In the genomic region with DNA sequence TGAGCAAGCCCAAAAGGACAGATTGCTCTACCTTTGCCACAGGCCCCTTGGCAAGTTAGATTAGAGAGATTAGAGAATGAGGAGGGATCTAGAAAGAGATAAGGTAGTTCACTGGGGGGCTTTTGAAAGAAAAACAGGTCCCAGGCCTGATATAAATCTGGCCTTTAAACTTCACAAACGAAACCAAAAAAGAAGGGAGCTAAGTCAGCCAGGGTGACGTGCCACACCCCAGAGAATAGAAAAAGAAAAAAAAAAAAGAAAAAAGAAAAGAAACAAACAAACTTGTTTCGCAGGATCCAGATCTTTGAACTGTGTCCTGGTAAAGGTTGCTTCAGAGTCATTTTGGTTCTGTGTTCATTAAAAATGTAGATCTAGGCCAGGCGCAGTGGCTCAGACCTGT, we compare ENCODE assay signal across 11 cellular contexts. TPM values are rescaled to one million over a fixed set of nuclear protein-coding genes. Genes with fewer than 3 reads are reported as not detected.
DNase-seq lines count a peak whose midpoint lies in the region; TF ChIP-seq lines count a peak whose summit lies in the region.
"Had no signal": no experiment of that assay in that cellular context is flagged by ENCODE, and none has a peak within 500 bp of the region (broad histone marks: within the 10 kb centered on the region; RNA-seq: fewer than 3 reads in every experiment).

No MANE protein-coding gene starts in this region.

- intact Hi-C loops in Caco-2 (cut with micrococcal nuclease; ENCODE audit: unreplicated experiment) = no loop called here

- no peak overlapping the region for H3K4me3 Mint-ChIP-seq in Caco-2 (ENCODE audit: unreplicated experiment)

- H3K27me3 ChIP-seq in Caco-2 (replicated peaks; ENCODE audit: control insufficient read depth, insufficient read depth, low read length) = no peaks in the 10 kb centered on the region
- no peaks in the 10 kb centered on the region for H3K27me3 ChIP-seq in Peyer's patch
- H3K27me3 ChIP-seq in esophagus (ENCODE audit: control insufficient read depth in 1 of 2, insufficient read depth in 2 of 2, low read length in 2 of 2) = no peaks in the 10 kb centered on the region
- no peaks in the 10 kb centered on the region for H3K27me3 ChIP-seq in rectal smooth muscle tissue (ENCODE audit: control insufficient read depth, insufficient read depth, low read length)

- H3K27ac ChIP-seq in Peyer's patch = peak overlapping the region; percentile 71 to 98 (median 88)
- peak overlapping the region; percentile 87 to 90 for H3K27ac ChIP-seq in esophagus (ENCODE audit: low read depth in 2 of 2, low read length in 1 of 2)
- no peak overlapping the region for H3K27ac ChIP-seq in rectal smooth muscle tissue (ENCODE audit: low read depth, low read length)

- H3K27ac Mint-ChIP-seq in Caco-2 (ENCODE audit: unreplicated experiment) = peak overlapping the region; percentile 7

- CTCF ChIA-PET in Caco-2 (lab: Charles Lee) = no interaction called here

- BruUV-seq in Caco-2 (replicated peaks; lab: Mats Ljungman, UMichigan) = no TSS peak

- H3K4me3 ChIP-seq in Caco-2 (ENCODE audit: low read depth, low read length) (no peak overlapping the region), Peyer's patch (peak overlapping the region in 3 of 4 donors; percentile 0 to 30 (median 2)), esophagus (ENCODE audit: low read depth in 1 of 2, low read length in 2 of 2) (peak overlapping the region in 1 of 2 donors; percentile 27), rectal smooth muscle tissue (ENCODE audit: low read length) (peak overlapping the region; percentile 44)

- no peaks in the 10 kb centered on the region for H3K9me3 ChIP-seq in Caco-2
- no peaks in the 10 kb centered on the region for H3K9me3 ChIP-seq in Peyer's patch
- no peaks in the 10 kb centered on the region for H3K9me3 ChIP-seq in esophagus (ENCODE audit: control insufficient read depth in 2 of 2, insufficient read depth in 1 of 2, low read depth in 1 of 2, low read length in 1 of 2)

- in situ Hi-C loops in G401 (cut with HindIII; ENCODE audit: low sequenced_read_pairs) = no loop called here

- DNase-seq in Caco-2 (no peak), Peyer's patch (no peak), AML-193 (lab: John Stamatoyannopoulos, UW) (no peak), KG1 (lab: John Stamatoyannopoulos, UW) (no peak), NCI-H226 (no peak), G401 (ENCODE audit: low spot score) (no peak)
- DNase-seq: GF-D8, NCI-H2171 treated with DMSO at 0.1 percent for 48 hours had no signal

- 0 out of 2 replicates have a peak, but pooled peaks cover 7% of the 10 kb centered on the region for H3K4me1 ChIP-seq in Caco-2
- peaks cover 0 to 42% (median 10%) of the 10 kb centered on the region in 4 donors for H3K4me1 ChIP-seq in Peyer's patch
- H3K4me1 ChIP-seq in esophagus (ENCODE audit: control insufficient read depth in 2 of 2, insufficient read depth in 2 of 2, low read length in 1 of 2) = peaks cover 2 to 6% of the 10 kb centered on the region in 2 donors
- H3K4me1 ChIP-seq in rectal smooth muscle tissue (ENCODE audit: control insufficient read depth, insufficient read depth, low read length) = peaks cover 20% of the 10 kb centered on the region

- no peak overlapping the region for H3K9ac ChIP-seq in rectal smooth muscle tissue (ENCODE audit: low read length)

- 35 to 42% methylated on average over 4 of the region's 4 CpGs for WGBS in esophagus, 2 donors

- no peak for TF ChIP-seq POLR2A in Peyer's patch (IDR thresholded peaks at IDR 0.05)

- POLR2A ChIA-PET in Caco-2 (lab: Charles Lee) = no interaction called here

- H3K36me3 Mint-ChIP-seq in Caco-2 (ENCODE audit: insufficient read depth, unreplicated experiment) = no peaks in the 10 kb centered on the region

- no peaks in the 10 kb centered on the region for H3K27me3 Mint-ChIP-seq in Caco-2 (ENCODE audit: insufficient read depth, unreplicated experiment)

- no peaks in the 10 kb centered on the region for H3K36me3 ChIP-seq in Caco-2 (ENCODE audit: control insufficient read depth, insufficient read depth, low read length)
- H3K36me3 ChIP-seq in Peyer's patch = no peaks in the 10 kb centered on the region
- no peaks in the 10 kb centered on the region for H3K36me3 ChIP-seq in esophagus (ENCODE audit: control insufficient read depth in 2 of 2, insufficient read depth in 2 of 2, low read length in 1 of 2)
- H3K36me3 ChIP-seq in rectal smooth muscle tissue (ENCODE audit: control insufficient read depth, insufficient read depth, low read length) = no peaks in the 10 kb centered on the region

- H3K4me1 Mint-ChIP-seq in Caco-2 (ENCODE audit: low read depth, unreplicated experiment) = peaks cover 21% of the 10 kb centered on the region

- no peak for TF ChIP-seq CTCF in Caco-2 (IDR thresholded peaks at IDR 0.05; ENCODE audit: insufficient read depth in 1 of 2, low read depth in 1 of 2, low read length in 1 of 2, severe bottlenecking in 1 of 2, unreplicated experiment in 1 of 2)
- TF ChIP-seq CTCF in Peyer's patch (IDR thresholded peaks at IDR 0.05) = no peak

- no peaks in the 10 kb centered on the region for H3K9me3 Mint-ChIP-seq in Caco-2 (ENCODE audit: unreplicated experiment)

RNA-seq across cellular contexts. Expression of a gene that starts 3.6 kb away (rescaled TPM):
- total RNA-seq in Caco-2 (2022) = 8.1 and 9.8 TPM in 2 replicates
- total RNA-seq in Peyer's patch = 10 to 100 TPM; 28.0 to 46.2 (median 42.9) TPM
- polyA plus RNA-seq in esophagus = 10 to 100 TPM; 11.9 to 20.1 TPM
- total RNA-seq in G401 (2014; rRNA removed; shearing (Covaris generic)) = 0.61 and 0.80 TPM in 2 replicates

RNA-seq across cellular contexts. Expression of a gene that starts 31.8 kb away (rescaled TPM):
- not detected in 2 replicates for total RNA-seq in Caco-2 (2022)
- total RNA-seq in Peyer's patch = not detected
- polyA plus RNA-seq in esophagus = not detected
- not detected in 2 replicates for total RNA-seq in G401 (2014; rRNA removed; shearing (Covaris generic))
- total RNA-seq: chondrocyte had no signal
